ENCODE assay signal across 18 cellular contexts in genomic region chr12:128424931-128425431, GRCh38.
DNase-seq lines count a peak whose midpoint lies in the region; ATAC-seq and TF ChIP-seq lines count a peak whose summit lies in the region.
"Had no signal": no experiment of that assay in that cellular context is flagged by ENCODE, and none has a peak within 500 bp of the region (broad histone marks: within the 10 kb centered on the region; RNA-seq: fewer than 3 reads in every experiment).

No MANE protein-coding gene starts in this region.

- peaks cover 44% of the 10 kb centered on the region for H3K4me1 Mint-ChIP-seq in nephron progenitor cell
- H3K4me1 Mint-ChIP-seq: B cell had no signal

- H3K4me1 ChIP-seq in SK-N-SH (ENCODE audit: control insufficient read depth in 1 of 2, insufficient read depth in 2 of 2, low read depth in 1 of 2, low read length in 1 of 2) (peaks cover 0 to 3% of the 10 kb centered on the region in 2 experiments; a peak in 1 of 4 replicates), subcutaneous abdominal adipose tissue (ENCODE audit: control insufficient read depth in 5 of 5, insufficient read depth in 5 of 5, low read length in 5 of 5) (peaks cover 0 to 29% (median 22%) of the 10 kb centered on the region in 5 donors)
- H3K4me1 ChIP-seq: A549; BLaER1 treated with 17β-estradiol and CSF1 and Interleukin-3, amounts not matched to agents 10 nM and 100 nM; Caco-2 had no signal

- H3K4me3 Mint-ChIP-seq in nephron progenitor cell, result no peak overlapping the region
- H3K4me3 Mint-ChIP-seq: B cell; CD4-positive, alpha-beta T cell; CD8-positive, alpha-beta T cell had no signal

- no peak overlapping the region for H3K9ac ChIP-seq in SK-N-SH
- no peak overlapping the region for H3K9ac ChIP-seq in subcutaneous abdominal adipose tissue (ENCODE audit: low read length in 5 of 5)
- H3K9ac ChIP-seq: BLaER1 treated with 17β-estradiol and CSF1 and Interleukin-3, amounts not matched to agents 10 nM and 100 nM had no signal

- no peaks in the 10 kb centered on the region for H3K27me3 Mint-ChIP-seq in nephron progenitor cell (ENCODE audit: low read depth, poor library complexity)
- H3K27me3 Mint-ChIP-seq: B cell; CD4-positive, alpha-beta T cell had no signal

- H2AFZ ChIP-seq in SK-N-SH (ENCODE audit: low read depth), result no peak overlapping the region

- TF ChIP-seq CTCF in SK-N-SH (IDR thresholded peaks at IDR 0.05) (no peak), nephron progenitor cell (IDR thresholded peaks at IDR 0.05) (no peak)

- H3K27ac ChIP-seq in SK-N-SH (ENCODE audit: low read depth in 2 of 2, low read length in 1 of 2) (no peak overlapping the region), subcutaneous abdominal adipose tissue (ENCODE audit: low read depth, low read length) (peak overlapping the region; percentile 77)
- H3K27ac ChIP-seq: 22Rv1; A549; BLaER1 treated with 17β-estradiol and CSF1 and Interleukin-3, amounts not matched to agents 10 nM and 100 nM; C4-2B had no signal

- ATAC-seq in SK-N-SH treated with all-trans-retinoic acid at 6 μM for 48 hours (no peak), HG02678 (IDR thresholded peaks at IDR 0.05; ENCODE audit: unreplicated experiment) (no peak)
- ATAC-seq: A549; CD8-positive, alpha-beta T cell had no signal

- no peaks in the 10 kb centered on the region for H4K20me1 ChIP-seq in SK-N-SH (ENCODE audit: insufficient read depth)
- H4K20me1 ChIP-seq: BLaER1 treated with 17β-estradiol and CSF1 and Interleukin-3, amounts not matched to agents 10 nM and 100 nM had no signal

- H3K36me3 Mint-ChIP-seq in nephron progenitor cell (ENCODE audit: low read depth), result peaks cover 64% of the 10 kb centered on the region
- H3K36me3 Mint-ChIP-seq: CD8-positive, alpha-beta T cell had no signal

- no peaks in the 10 kb centered on the region for H3K9me3 ChIP-seq in SK-N-SH
- no peaks in the 10 kb centered on the region for H3K9me3 ChIP-seq in subcutaneous abdominal adipose tissue (ENCODE audit: control insufficient read depth in 5 of 5, low read length in 5 of 5)
- H3K9me3 ChIP-seq: A549, Caco-2 had no signal

- H3K9me2 ChIP-seq in SK-N-SH, result no peaks in the 10 kb centered on the region

- POLR2A ChIA-PET in SK-N-SH (lab: Yijun Ruan, JAX), result no interaction called here

- H3K36me3 ChIP-seq in SK-N-SH (replicated peaks in 1 of 2; ENCODE audit: control insufficient read depth in 1 of 2, insufficient read depth in 2 of 2, low read length in 1 of 2) (no peaks in the 10 kb centered on the region), subcutaneous abdominal adipose tissue (ENCODE audit: control insufficient read depth in 5 of 5, insufficient read depth in 5 of 5, low read length in 5 of 5) (no peaks in the 10 kb centered on the region)
- H3K36me3 ChIP-seq: BLaER1 treated with 17β-estradiol and CSF1 and Interleukin-3, amounts not matched to agents 10 nM and 100 nM had no signal

- peak in 1 of 2 experiments; percentile 22; a peak in 1 of 4 replicates for TF ChIP-seq EP300 in SK-N-SH (IDR thresholded peaks at IDR 0.05; ENCODE audit: borderline replicate concordance in 1 of 2, low read depth in 1 of 2, low read length in 1 of 2)

- WGBS in SK-N-SH (ENCODE audit: low lambda C conversion rate), result 11% methylated on average over 3 of the region's 7 CpGs

- no peaks in the 10 kb centered on the region for H3F3A ChIP-seq in SK-N-SH (replicated peaks; ENCODE audit: insufficient read depth)

- TF ChIP-seq RAD21 in SK-N-SH (IDR thresholded peaks at IDR 0.05; ENCODE audit: low read length), result no peak

- DNase-seq in SK-N-SH (peak; percentile 22), nephron progenitor cell (no peak), NCI-H1694 (lab: John Stamatoyannopoulos, UW) (no peak)
- DNase-seq: AML-193; Caco-2; Calu3; CD4-positive, alpha-beta T cell; CD8-positive, alpha-beta T cell; DMS79 treated with DMSO at 0.1 percent for 48 hours; GF-D8 had no signal

- CTCF ChIA-PET in SK-N-SH (lab: Yijun Ruan, JAX), result interaction anchor here (0.8 kb wide), 1 partner anchor 166 kb away, joined by 3 read pairs; no protein-coding TSS in a partner anchor

- H3K4me2 ChIP-seq in SK-N-SH, result no peak overlapping the region
- H3K4me2 ChIP-seq: A549; BLaER1 treated with 17β-estradiol and CSF1 and Interleukin-3, amounts not matched to agents 10 nM and 100 nM had no signal

- no peak overlapping the region for H3K4me3 ChIP-seq in SK-N-SH (ENCODE audit: low read depth in 2 of 2, low read length in 1 of 2)
- no peak overlapping the region for H3K4me3 ChIP-seq in subcutaneous abdominal adipose tissue (ENCODE audit: low read depth in 1 of 5, low read length in 5 of 5)
- H3K4me3 ChIP-seq: A549; BLaER1 treated with 17β-estradiol and CSF1 and Interleukin-3, amounts not matched to agents 10 nM and 100 nM had no signal

- no peaks in the 10 kb centered on the region for H3K79me2 ChIP-seq in SK-N-SH (ENCODE audit: insufficient read depth)

- H3K27ac Mint-ChIP-seq in nephron progenitor cell, result peak overlapping the region; percentile 25
- H3K27ac Mint-ChIP-seq: B cell; CD4-positive, alpha-beta T cell; CD8-positive, alpha-beta T cell had no signal

- no peaks in the 10 kb centered on the region for H3K27me3 ChIP-seq in SK-N-SH (ENCODE audit: insufficient read depth)
- H3K27me3 ChIP-seq in subcutaneous abdominal adipose tissue (ENCODE audit: control insufficient read depth in 5 of 5, insufficient read depth in 4 of 5, low read length in 5 of 5), result no peaks in the 10 kb centered on the region
- H3K27me3 ChIP-seq: BLaER1 treated with 17β-estradiol and CSF1 and Interleukin-3, amounts not matched to agents 10 nM and 100 nM had no signal

- H3K9me3 Mint-ChIP-seq in nephron progenitor cell, result peaks cover 4% of the 10 kb centered on the region

TF ChIP-seq in SK-N-SH, 30 proteins besides CTCF, POLR2A, EP300 and RAD21:
- TF ChIP-seq GATA2 (CRISPR knock-in tag; IDR thresholded peaks at IDR 0.05) (peak; percentile 59), JUND (IDR thresholded peaks at IDR 0.05) (no peak)
- TF ChIP-seq, protein P1, sequence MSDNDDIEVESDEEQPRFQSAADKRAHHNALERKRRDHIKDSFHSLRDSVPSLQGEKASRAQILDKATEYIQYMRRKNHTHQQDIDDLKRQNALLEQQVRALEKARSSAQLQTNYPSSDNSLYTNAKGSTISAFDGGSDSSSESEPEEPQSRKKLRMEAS (IDR thresholded peaks at IDR 0.05; ENCODE audit: low read depth), result no peak

TF ChIP-seq in SK-N-SH treated with all-trans-retinoic acid at 6 μM for 48 hours, 23 proteins besides CTCF, POLR2A, EP300 and RAD21:
- TF ChIP-seq, protein P2, sequence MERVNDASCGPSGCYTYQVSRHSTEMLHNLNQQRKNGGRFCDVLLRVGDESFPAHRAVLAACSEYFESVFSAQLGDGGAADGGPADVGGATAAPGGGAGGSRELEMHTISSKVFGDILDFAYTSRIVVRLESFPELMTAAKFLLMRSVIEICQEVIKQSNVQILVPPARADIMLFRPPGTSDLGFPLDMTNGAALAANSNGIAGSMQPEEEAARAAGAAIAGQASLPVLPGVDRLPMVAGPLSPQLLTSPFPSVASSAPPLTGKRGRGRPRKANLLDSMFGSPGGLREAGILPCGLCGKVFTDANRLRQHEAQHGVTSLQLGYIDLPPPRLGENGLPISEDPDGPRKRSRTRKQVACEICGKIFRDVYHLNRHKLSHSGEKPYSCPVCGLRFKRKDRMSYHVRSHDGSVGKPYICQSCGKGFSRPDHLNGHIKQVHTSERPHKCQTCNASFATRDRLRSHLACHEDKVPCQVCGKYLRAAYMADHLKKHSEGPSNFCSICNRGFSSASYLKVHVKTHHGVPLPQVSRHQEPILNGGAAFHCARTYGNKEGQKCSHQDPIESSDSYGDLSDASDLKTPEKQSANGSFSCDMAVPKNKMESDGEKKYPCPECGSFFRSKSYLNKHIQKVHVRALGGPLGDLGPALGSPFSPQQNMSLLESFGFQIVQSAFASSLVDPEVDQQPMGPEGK (CRISPR knock-in tag; IDR thresholded peaks at IDR 0.05; ENCODE audit: borderline replicate concordance), result no peak
- TF ChIP-seq SNAI2 (CRISPR knock-in tag; IDR thresholded peaks at IDR 0.05) (no peak), ZNF8 (CRISPR knock-in tag; IDR thresholded peaks at IDR 0.05) (no peak)
